Comparison of ENCODE assay signal across 8 cellular contexts in genomic region chr22:41091139-41092022, GRCh38. TPM values are rescaled to one million over a fixed set of nuclear protein-coding genes. Genes with fewer than 3 reads are reported as not detected.
DNase-seq lines count a peak whose midpoint lies in the region; ATAC-seq and TF ChIP-seq lines count a peak whose summit lies in the region.

No MANE protein-coding gene starts in this region.

- intact Hi-C loops in PC-3 (cut with micrococcal nuclease), result loop anchor here (1.0 to 10.0 kb wide), 3 partner anchors 69 to 167 kb away; partner anchors contain the start of gene RBX1

- peaks cover 42% of the 10 kb centered on the region for H3K79me2 ChIP-seq in PC-3 (ENCODE audit: low read length)

- no peaks in the 10 kb centered on the region for H3F3A ChIP-seq in PC-3 (ENCODE audit: low read length, unreplicated experiment)

- peak overlapping the region; percentile 94 for H3K27ac ChIP-seq in PC-3 (ENCODE audit: low read length)

- TF ChIP-seq CTCF in PC-3 (conservative IDR thresholded peaks at IDR 0.05; ENCODE audit: low read depth, low read length), result no peak
- TF ChIP-seq CTCF in epithelial cell of proximal tubule (conservative IDR thresholded peaks at IDR 0.05; ENCODE audit: low read depth, low read length), result no peak

- H3K9me2 ChIP-seq in PC-3 (replicated peaks; ENCODE audit: low read length), result no peaks in the 10 kb centered on the region

- POLR2A ChIA-PET in PC-3 (lab: Charles Lee; ENCODE audit: unreplicated experiment), result interaction anchor here (0.6 to 1.0 kb wide), 4 partner anchors 13 to 140 kb away, joined by 3 to 5 read pairs (median 4); partner anchors contain the start of gene RBX1

- no peaks in the 10 kb centered on the region for H3K27me3 ChIP-seq in PC-3 (ENCODE audit: low read length)

- H3K9ac ChIP-seq in PC-3 (ENCODE audit: low read length), result peak overlapping the region; percentile 99

- H3K9me3 Mint-ChIP-seq in activated T-cell treated with anti-CD3 and anti-CD28 coated beads, Interleukin-2, amount 50 U/mL, for 24 hours, result no peaks in the 10 kb centered on the region

- H3K9me3 ChIP-seq in PC-3 (ENCODE audit: low read length), result no peaks in the 10 kb centered on the region

- H4K20me1 ChIP-seq in PC-3 (ENCODE audit: low read length), result peaks cover 32% of the 10 kb centered on the region

- BruUV-seq in PC-3 (replicated peaks; lab: Mats Ljungman, UMichigan), result TSS peak; percentile 97

- peak overlapping the region; percentile 89 for H2AFZ ChIP-seq in PC-3 (ENCODE audit: low read length)

- no peaks in the 10 kb centered on the region for H3K27me3 Mint-ChIP-seq in activated T-cell treated with anti-CD3 and anti-CD28 coated beads, Interleukin-2, amount 50 U/mL, for 24 hours

- peaks cover 31% of the 10 kb centered on the region for H3K4me1 Mint-ChIP-seq in activated T-cell treated with anti-CD3 and anti-CD28 coated beads, Interleukin-2, amount 50 U/mL, for 24 hours (ENCODE audit: low read depth)

- ATAC-seq in GM21619 (IDR thresholded peaks at IDR 0.05; ENCODE audit: unreplicated experiment) (peak; percentile 53), PC-3 (peak; percentile 89)

- DNase-seq in DMS153 (lab: John Stamatoyannopoulos, UW) (peak; percentile 94), PC-3 (peak; percentile 95), epithelial cell of proximal tubule (ENCODE audit: low read depth) (peak; percentile 78), mucosa of gallbladder (ENCODE audit: low spot score) (peak; percentile 99)
- DNase-seq in Jurkat, Clone E6-1 (ENCODE audit: low read depth, low spot score), result peak; percentile 98
- peak; percentile 99 for DNase-seq in activated T-cell treated with anti-CD3 and anti-CD28 coated beads, Interleukin-2, amount 50 U/mL, for 24 hours
- peak; percentile 98 for DNase-seq in stimulated activated CD8-positive, alpha-beta memory T cell treated with anti-CD3 and anti-CD28 coated beads, Interleukin-4, amount 100 ng/mL, for 24 hours (ENCODE audit: low read depth)

- H3K36me3 ChIP-seq in PC-3 (ENCODE audit: low read depth, low read length), result no peaks in the 10 kb centered on the region

- peak overlapping the region; percentile 99 for H3K27ac Mint-ChIP-seq in activated T-cell treated with anti-CD3 and anti-CD28 coated beads, Interleukin-2, amount 50 U/mL, for 24 hours

- H3K4me2 ChIP-seq in PC-3 (ENCODE audit: low read length), result peak overlapping the region; percentile 88

- CTCF ChIA-PET in PC-3 (lab: Charles Lee), result no interaction called here

- peaks cover 33% of the 10 kb centered on the region for H3K36me3 Mint-ChIP-seq in activated T-cell treated with anti-CD3 and anti-CD28 coated beads, Interleukin-2, amount 50 U/mL, for 24 hours (ENCODE audit: low read depth)

- peaks cover 7% of the 10 kb centered on the region for H3K4me1 ChIP-seq in PC-3 (ENCODE audit: insufficient read depth, low read length)

- H3K4me3 Mint-ChIP-seq in activated T-cell treated with anti-CD3 and anti-CD28 coated beads, Interleukin-2, amount 50 U/mL, for 24 hours, result peak overlapping the region; percentile 95

- H3K4me3 ChIP-seq in Jurkat, Clone E6-1 (ENCODE audit: low read length), result peak overlapping the region; percentile 80
- peak overlapping the region; percentile 92 for H3K4me3 ChIP-seq in PC-3 (ENCODE audit: low read length)
- H3K4me3 ChIP-seq in epithelial cell of proximal tubule (ENCODE audit: low read depth, low read length), result peak overlapping the region; percentile 91

RNA-seq across cellular contexts. Expression of gene EP300, which starts 1.0 kb away (rescaled TPM):
- 27.4 TPM for polyA plus RNA-seq in Jurkat, Clone E6-1 (2012; ENCODE audit: insufficient read depth, insufficient read length)
- total RNA-seq in PC-3 (2014; rRNA removed) (17.8 and 20.7 TPM in 2 replicates), epithelial cell of proximal tubule (17.1 and 30.0 TPM in 2 replicates), mucosa of gallbladder (69.3 TPM)

Comparison
In these comparisons a context has a peak if more than half of its experiments do, and no peak if none do; other contexts are left out.
1. Peak in every context shown above with its lines: DNase-seq, ATAC-seq, H3K4me3 ChIP-seq and H3K27ac ChIP-seq.